20 cellular contexts compared by ENCODE assay signal in genomic region chr2:224966663-224967062, GRCh38.
"Had no signal": no experiment of that assay in that cellular context is flagged by ENCODE, and none has a peak within 500 bp of the region (broad histone marks: within the 10 kb centered on the region; RNA-seq: fewer than 3 reads in every experiment).

No MANE protein-coding gene starts in this region.

- H3K27me3 Mint-ChIP-seq: memory B cell; naive thymus-derived CD4-positive, alpha-beta T cell had no signal

- ATAC-seq: gastroesophageal sphincter; naive thymus-derived CD4-positive, alpha-beta T cell; stimulated activated naive CD8-positive, alpha-beta T cell treated with anti-CD3 and anti-CD28 coated beads, Interleukin-15, Interleukin-2, amounts not matched to agents 100 U/mL and 50 U/mL, for 24 hours had no signal

- H3K36me3 Mint-ChIP-seq: memory B cell had no signal

- H3K9me3 Mint-ChIP-seq: memory B cell; naive thymus-derived CD4-positive, alpha-beta T cell had no signal

- H3K27ac ChIP-seq: adrenal gland, esophagus muscularis mucosa, gastroesophageal sphincter, prostate gland, right atrium auricular region had no signal

- H3K27me3 ChIP-seq: adrenal gland, esophagus muscularis mucosa, gastroesophageal sphincter, right atrium auricular region, tibial artery had no signal

- H3K27ac Mint-ChIP-seq: memory B cell had no signal

- H3K36me3 ChIP-seq: adrenal gland, esophagus muscularis mucosa, gastroesophageal sphincter, prostate gland, right atrium auricular region, tibial artery had no signal

- DNase-seq: activated CD4-positive, alpha-beta T cell treated with anti-CD3 and anti-CD28 coated beads for 1 hour; activated CD8-positive, alpha-beta memory T cell treated with anti-CD3 and anti-CD28 coated beads for 24 hours; activated CD8-positive, alpha-beta memory T cell treated with anti-CD3 and anti-CD28 coated beads, Interleukin-2, amount 50 U/mL, for 48 hours; activated effector memory CD4-positive, alpha-beta T cell treated with Interleukin-2 at 50 U/mL for 16 hours; activated naive CD4-positive, alpha-beta T cell treated with anti-CD3 and anti-CD28 coated beads, Interleukin-2, amount 50 U/mL, for 16 hours; activated T-cell treated with anti-CD3 and anti-CD28 coated beads, Interleukin-2, amount 50 U/mL, for 48 hours; adrenal gland; dermis blood vessel endothelial cell; effector memory CD4-positive, alpha-beta T cell; naive thymus-derived CD4-positive, alpha-beta T cell; stimulated activated CD4-positive, alpha-beta T cell treated with anti-CD3 and anti-CD28 coated beads, Interleukin-2, amount 100 ng/mL, for 24 hours; stimulated activated naive CD8-positive, alpha-beta T cell treated with anti-CD3 and anti-CD28 coated beads, Interleukin-15, Interleukin-2, amounts not matched to agents 100 U/mL and 50 U/mL, for 24 hours; substantia nigra; T-helper 9 cell; tibial artery had no signal

- H3K4me3 ChIP-seq: adrenal gland, esophagus muscularis mucosa, gastroesophageal sphincter, prostate gland, right atrium auricular region, tibial artery had no signal

- H3K4me1 ChIP-seq: esophagus muscularis mucosa, gastroesophageal sphincter, prostate gland, right atrium auricular region had no signal

- H3K9me3 ChIP-seq: adrenal gland, esophagus muscularis mucosa, gastroesophageal sphincter, prostate gland, right atrium auricular region, tibial artery had no signal

- H3K4me3 Mint-ChIP-seq: memory B cell; naive thymus-derived CD4-positive, alpha-beta T cell had no signal
